ENCODE assay signal across 21 cellular contexts in the genomic region with DNA sequence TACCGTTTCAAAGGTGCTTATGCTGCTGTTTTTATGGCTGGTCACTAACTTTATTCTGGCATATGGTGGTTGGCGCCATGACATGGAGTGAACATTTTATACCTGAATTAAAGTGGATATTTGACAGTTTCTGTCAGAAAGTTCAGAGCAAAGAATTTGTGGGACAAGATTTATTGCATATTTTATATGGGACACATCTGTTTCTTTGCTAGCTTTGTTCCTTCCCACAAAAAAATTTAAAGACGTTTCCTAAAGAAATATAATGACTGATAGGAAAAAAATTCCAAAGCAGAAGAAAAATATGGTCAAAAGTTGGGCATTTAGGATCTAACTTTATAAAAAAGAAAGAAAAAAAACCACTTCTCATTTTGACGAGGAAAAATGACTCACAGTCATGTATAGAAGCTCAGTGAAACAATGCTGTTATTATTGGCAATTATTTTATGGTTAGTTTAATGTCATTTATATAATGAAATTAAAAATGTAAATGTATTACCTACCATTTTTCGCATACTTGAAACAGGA.
DNase-seq lines count a peak whose midpoint lies in the region; ATAC-seq and TF ChIP-seq lines count a peak whose summit lies in the region.
"Had no signal": no experiment of that assay in that cellular context is flagged by ENCODE, and none has a peak within 500 bp of the region (broad histone marks: within the 10 kb centered on the region; RNA-seq: fewer than 3 reads in every experiment).

No MANE protein-coding gene starts in this region.

- no peak overlapping the region for H3K4ac ChIP-seq in trophoblast cell (ENCODE audit: low read depth, low read length)

- no peak overlapping the region for H2BK12ac ChIP-seq in trophoblast cell (ENCODE audit: low read length)

- H4K8ac ChIP-seq in trophoblast cell (ENCODE audit: low read depth, low read length) = no peak overlapping the region

- H3K27me3 ChIP-seq in SK-N-SH (ENCODE audit: insufficient read depth) (no peaks in the 10 kb centered on the region), trophoblast cell (ENCODE audit: insufficient read depth, low read length) (no peaks in the 10 kb centered on the region)
- H3K27me3 ChIP-seq: adrenal gland, MG63, tibial nerve had no signal

- H3K9ac ChIP-seq in SK-N-SH (peak overlapping the region; percentile 42; the same call in 1 of the 2 replicates), trophoblast cell (ENCODE audit: low read length) (no peak overlapping the region)

- H3K4me1 ChIP-seq in SK-N-SH (ENCODE audit: control insufficient read depth in 1 of 2, insufficient read depth in 2 of 2, low read depth in 1 of 2, low read length in 1 of 2) (peaks cover 0 to 30% of the 10 kb centered on the region in 2 experiments; a peak in 3 of 4 replicates), trophoblast cell (ENCODE audit: control insufficient read depth in 1 of 2, insufficient read depth in 2 of 2, low read length in 2 of 2) (peaks cover 0 to 2% of the 10 kb centered on the region in 2 experiments)
- H3K4me1 ChIP-seq: adrenal gland had no signal

- no peak overlapping the region for H2BK120ac ChIP-seq in trophoblast cell (ENCODE audit: insufficient read depth, low read length, poor library complexity)

- H2AK5ac ChIP-seq in trophoblast cell (ENCODE audit: low read length) = no peak overlapping the region

- H4K91ac ChIP-seq in trophoblast cell (ENCODE audit: low read depth, low read length) = no peak overlapping the region

- no peak for TF ChIP-seq EP300 in SK-N-SH (IDR thresholded peaks at IDR 0.05; ENCODE audit: borderline replicate concordance in 1 of 2, low read depth in 1 of 2, low read length in 1 of 2)

- peaks cover 4 to 37% of the 10 kb centered on the region in 2 experiments for H3K36me3 ChIP-seq in SK-N-SH (replicated peaks in 1 of 2; ENCODE audit: control insufficient read depth in 1 of 2, insufficient read depth in 2 of 2, low read length in 1 of 2)
- H3K36me3 ChIP-seq in trophoblast cell (ENCODE audit: control insufficient read depth in 1 of 2, insufficient read depth in 2 of 2, low read length in 2 of 2) = no peaks in the 10 kb centered on the region
- H3K36me3 ChIP-seq: adrenal gland, MG63, neutrophil, tibial nerve had no signal

- H4K12ac ChIP-seq in trophoblast cell (ENCODE audit: low read depth, low read length) = no peak overlapping the region

- H2BK5ac ChIP-seq in trophoblast cell (ENCODE audit: low read depth, low read length, poor library complexity) = no peak overlapping the region

- H3F3A ChIP-seq in SK-N-SH (replicated peaks; ENCODE audit: insufficient read depth) = peaks cover 47% of the 10 kb centered on the region

- H3K14ac ChIP-seq in trophoblast cell (ENCODE audit: low read length) = no peak overlapping the region

- no peak overlapping the region for H3K18ac ChIP-seq in trophoblast cell (ENCODE audit: low read length)

- H4K20me1 ChIP-seq in SK-N-SH (ENCODE audit: insufficient read depth) = no peaks in the 10 kb centered on the region

- peak overlapping the region; percentile 62 to 84; a peak in 3 of 4 replicates for H3K27ac ChIP-seq in SK-N-SH (ENCODE audit: low read depth in 2 of 2, low read length in 1 of 2)
- H3K27ac ChIP-seq in trophoblast cell (ENCODE audit: low read depth, low read length) = no peak overlapping the region
- H3K27ac ChIP-seq: adrenal gland, neutrophil, tibial nerve had no signal

- no peak for TF ChIP-seq RAD21 in SK-N-SH (IDR thresholded peaks at IDR 0.05; ENCODE audit: low read length)

- ATAC-seq in left colon = no peak
- ATAC-seq: K562; stimulated activated naive CD8-positive, alpha-beta T cell treated with anti-CD3 and anti-CD28 coated beads, Interleukin-15, amount 100 ng/mL, for 72 hours; WTC11 had no signal

- H3K9me2 ChIP-seq in SK-N-SH = no peaks in the 10 kb centered on the region

- TF ChIP-seq CTCF in SK-N-SH (IDR thresholded peaks at IDR 0.05) (no peak), fibroblast of villous mesenchyme (IDR thresholded peaks at IDR 0.05; ENCODE audit: insufficient read depth, low read depth, low read length) (no peak)

- H3K9me3 ChIP-seq in SK-N-SH = no peaks in the 10 kb centered on the region
- H3K9me3 ChIP-seq in trophoblast cell (ENCODE audit: insufficient read depth, low read depth, low read length) = no peaks in the 10 kb centered on the region
- H3K9me3 ChIP-seq: adrenal gland, MG63, neutrophil, tibial nerve had no signal

- H3K79me1 ChIP-seq in trophoblast cell (ENCODE audit: low read length) = peaks cover 1% of the 10 kb centered on the region

- POLR2A ChIA-PET in SK-N-SH (lab: Yijun Ruan, JAX) = no interaction called here

- intact Hi-C loops in left colon (cut with DNase I, micrococcal nuclease) = no loop called here

- peak; percentile 39 for DNase-seq in EL
- DNase-seq in SK-N-SH = no peak
- DNase-seq in fibroblast of villous mesenchyme (ENCODE audit: low read depth) = no peak
- no peak for DNase-seq in skeletal muscle cell (ENCODE audit: low read depth)
- no peak for DNase-seq in left colon
- DNase-seq in COLO668 (lab: John Stamatoyannopoulos, UW; ENCODE audit: unreplicated experiment) = no peak
- no peak for DNase-seq in effector CD8-positive, alpha-beta T cell (lab: John Stamatoyannopoulos, UW)
- no peak for DNase-seq in trophoblast cell
- DNase-seq: activated CD4-positive, alpha-beta memory T cell treated with anti-CD3 and anti-CD28 coated beads for 36 hours; activated gamma-delta T cell; activated T-cell treated with anti-CD3 and anti-CD28 coated beads for 4 hours; adrenal gland; hypothalamus; MG63; NCI-H1417 treated with DMSO at 0.1 percent for 48 hours; stimulated activated CD4-positive, alpha-beta T cell treated with anti-CD3 and anti-CD28 coated beads, Interleukin-12 subunit alpha, Interleukin-12 subunit beta, amount 100 ng/mL, for 4 hours; stimulated activated naive CD8-positive, alpha-beta T cell treated with anti-CD3 and anti-CD28 coated beads, Interleukin-15, amount 100 ng/mL, for 72 hours had no signal

- WGBS in SK-N-SH (ENCODE audit: low lambda C conversion rate) = 50% methylated on average over 5 of the region's 5 CpGs
- no CpG with 5 or more reads among the region's 5 CpGs for WGBS in trophoblast cell (ENCODE audit: extremely low coverage, insufficient coverage, insufficient read length)

- H3K4me2 ChIP-seq in SK-N-SH (peak overlapping the region; percentile 52), trophoblast cell (ENCODE audit: low read length) (no peak overlapping the region)

- no peak overlapping the region for H3K23ac ChIP-seq in trophoblast cell (ENCODE audit: low read length)

- H3K4me3 ChIP-seq in SK-N-SH (ENCODE audit: low read depth in 2 of 2, low read length in 1 of 2) (no peak overlapping the region), fibroblast of villous mesenchyme (ENCODE audit: low read depth, low read length) (peak overlapping the region; percentile 24), skeletal muscle cell (ENCODE audit: low read depth, low read length) (peak overlapping the region; percentile 17), trophoblast cell (ENCODE audit: low read depth, low read length) (no peak overlapping the region)
- H3K4me3 ChIP-seq: adrenal gland, K562, MG63, tibial nerve had no signal

- CTCF ChIA-PET in SK-N-SH (lab: Yijun Ruan, JAX) = interaction anchor here (0.6 to 0.9 kb wide), 2 partner anchors 36 to 651 kb away, joined by 3 read pairs; no protein-coding TSS in a partner anchor

- H3K79me2 ChIP-seq in SK-N-SH (ENCODE audit: insufficient read depth) = peaks cover 62% of the 10 kb centered on the region
- H3K79me2 ChIP-seq in trophoblast cell (ENCODE audit: control insufficient read depth, insufficient read depth, low read length, poor library complexity) = no peaks in the 10 kb centered on the region

- H2AFZ ChIP-seq in SK-N-SH (ENCODE audit: low read depth) (no peak overlapping the region), trophoblast cell (ENCODE audit: insufficient read depth, low read length, poor library complexity) (no peak overlapping the region)

TF ChIP-seq in SK-N-SH, 30 proteins besides CTCF, POLR2A, EP300 and RAD21 (continues in another document):
- no peak for TF ChIP-seq RFX5 (IDR thresholded peaks at IDR 0.05; ENCODE audit: low read length)
- peak; percentile 25; the same call in 1 of the 2 replicates for TF ChIP-seq FOSL2 (IDR thresholded peaks at IDR 0.05; ENCODE audit: borderline replicate concordance, low read depth)
- TF ChIP-seq POLR2AphosphoS5 (IDR thresholded peaks at IDR 0.05; ENCODE audit: low read depth, low read length) = 0 out of 2 replicates have a peak, but pooled peaks have one; percentile 3
- no peak for TF ChIP-seq JUND (IDR thresholded peaks at IDR 0.05)
- TF ChIP-seq NFIC (IDR thresholded peaks at IDR 0.05; ENCODE audit: borderline replicate concordance) = peak; percentile 4; the same call in 1 of the 2 replicates
- TF ChIP-seq EZH2phosphoT487 (IDR thresholded peaks at IDR 0.05; ENCODE audit: borderline replicate concordance, low read depth) = no peak
- no peak for TF ChIP-seq ELF1 (IDR thresholded peaks at IDR 0.05)
- peak; percentile 50 for TF ChIP-seq TCF12 (IDR thresholded peaks at IDR 0.05)
- no peak for TF ChIP-seq ZBTB33 (IDR thresholded peaks at IDR 0.05; ENCODE audit: borderline replicate concordance, low read depth)
- no peak for TF ChIP-seq FOXM1 (IDR thresholded peaks at IDR 0.05; ENCODE audit: low read depth)
- TF ChIP-seq USF2 (IDR thresholded peaks at IDR 0.05; ENCODE audit: borderline replicate concordance, low read depth, low read length) = no peak
- no peak for TF ChIP-seq SMC3 (IDR thresholded peaks at IDR 0.05; ENCODE audit: low read depth, low read length)

Comparison
In these comparisons a context has a peak if more than half of its experiments do, and no peak if none do; other contexts are left out.
1. H3K4me3 ChIP-seq: peak in fibroblast of villous mesenchyme (single experiment) and skeletal muscle cell (single experiment); none in SK-N-SH (0 of 2) and trophoblast cell (single experiment).